In genomic region chr6:133921249-133921859, GRCh38 we compare ENCODE assay signal across 9 cellular contexts. TPM values are rescaled to one million over a fixed set of nuclear protein-coding genes. Genes with fewer than 3 reads are reported as not detected.
DNase-seq lines count a peak whose midpoint lies in the region; ATAC-seq, FAIRE-seq and TF ChIP-seq lines count a peak whose summit lies in the region.
"Had no signal": no experiment of that assay in that cellular context is flagged by ENCODE, and none has a peak within 500 bp of the region (broad histone marks: within the 10 kb centered on the region; RNA-seq: fewer than 3 reads in every experiment).

No MANE protein-coding gene starts in this region.

- WGBS in thyroid gland, 2 donors: 27 to 28% methylated on average over 6 of the region's 6 CpGs

- H3K9me3 ChIP-seq in thyroid gland: no peaks in the 10 kb centered on the region

- H3K4me1 ChIP-seq in thyroid gland: no peaks in the 10 kb centered on the region

- no peaks in the 10 kb centered on the region for H3K27me3 ChIP-seq in thyroid gland

- TF ChIP-seq POLR2A in thyroid gland (IDR thresholded peaks at IDR 0.05): no peak

- peak overlapping the region; percentile 38 for H3K4me3 ChIP-seq in fibroblast of pulmonary artery (replicated peaks; ENCODE audit: low read depth, low read length)
- H3K4me3 ChIP-seq in thyroid gland (replicated peaks in 1 of 3): no peak overlapping the region

- FAIRE-seq in RCC 7860 (lab: Jason Lieb, UNC): peak; percentile 72

- peak; percentile 90 for TF ChIP-seq CTCF in fibroblast of pulmonary artery (IDR thresholded peaks at IDR 0.05; ENCODE audit: low read length, missing control alignments)
- TF ChIP-seq CTCF in omental fat pad (IDR thresholded peaks at IDR 0.05): peak in 1 of 3 donors; percentile 49
- TF ChIP-seq CTCF in thyroid gland (IDR thresholded peaks at IDR 0.05): peak; percentile 38 to 83 (median 50)

- ATAC-seq in GM21447 (IDR thresholded peaks at IDR 0.05; ENCODE audit: unreplicated experiment): peak; percentile 53
- ATAC-seq in omental fat pad (ENCODE audit: low FRiP score): no peak

- H3K36me3 ChIP-seq in thyroid gland: no peaks in the 10 kb centered on the region

- peak; percentile 78 for DNase-seq in COLO829 (ENCODE audit: low spot score)
- peak; percentile 74 to 79 for DNase-seq in Kasumi-1 (lab: John Stamatoyannopoulos, UW)
- peak; percentile 33 for DNase-seq in RCC 7860 (ENCODE audit: low spot score)
- peak; percentile 80 to 85 for DNase-seq in activated T-cell treated with anti-CD3 and anti-CD28 coated beads, Interleukin-2, amount 50 U/mL, for 48 hours
- DNase-seq in fibroblast of pulmonary artery (ENCODE audit: low read depth): peak; percentile 88
- DNase-seq in omental fat pad (ENCODE audit: low spot score): peak; percentile 84
- peak; percentile 77 to 78 for DNase-seq in thyroid gland

- intact Hi-C loops in thyroid gland (cut with DNase I): loop anchor here (10.0 kb wide), 1 partner anchor 143 kb away; no protein-coding TSS in a partner anchor

- no peak overlapping the region for H3K27ac ChIP-seq in thyroid gland

RNA-seq across cellular contexts. Expression of gene TBPL1, which starts 31.7 kb away (rescaled TPM):
- total RNA-seq in omental fat pad (10 to 100 TPM; 10.1 to 18.6 (median 12.3) TPM), thyroid gland (10 to 100 TPM; 12.1 to 57.9 (median 17.0) TPM)

RNA-seq across cellular contexts. Expression of gene TCF21, which starts 32.4 kb away (rescaled TPM):
- 10 to 100 TPM in 1 of 4 donors, 1 to 10 TPM in 3; 5.8 to 13.7 (median 7.1) TPM for total RNA-seq in omental fat pad
- 1 to 10 TPM in 1 of 4 donors, under 1 TPM in 1, not detected in 2; 0.20 to 1.4 TPM for total RNA-seq in thyroid gland
- total RNA-seq: T-helper 2 cell treated with Interferon-gamma antibody and Interleukin-4, amounts not matched to agents 100 ng/mL and 5 ng/mL, for 36 hours had no signal

Comparison
In these comparisons a context has a peak if more than half of its experiments do, and no peak if none do; other contexts are left out.
1. DNase-seq: peak in every context shown above with its lines; median percentile 88 in fibroblast of pulmonary artery; 84 in omental fat pad; 82 in activated T-cell treated with anti-CD3 and anti-CD28 coated beads, Interleukin-2, amount 50 U/mL, for 48 hours; 78 in COLO829; 78 in thyroid gland; 76 in Kasumi-1; 33 in RCC 7860.